In the genomic region with DNA sequence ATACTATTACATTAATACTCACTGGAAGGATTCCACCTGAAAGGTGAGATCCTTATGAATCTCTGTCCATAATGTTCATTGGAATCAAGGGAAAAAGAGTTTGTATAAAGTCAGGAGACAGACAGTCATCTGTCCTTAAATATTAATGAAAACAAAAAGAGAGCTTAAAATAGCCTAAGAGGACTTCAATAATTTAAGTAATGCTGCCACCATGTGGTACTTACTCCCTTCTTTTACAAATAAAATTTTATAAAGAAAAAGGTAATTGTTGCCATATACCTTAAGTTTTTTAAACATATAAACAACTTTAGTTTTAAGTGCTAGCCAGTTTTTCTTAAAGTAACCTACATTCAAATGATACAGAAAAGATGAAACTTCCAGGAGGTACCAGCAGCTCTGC, we compare ENCODE assay signal across 11 cellular contexts. TPM values are rescaled to one million over a fixed set of nuclear protein-coding genes. Genes with fewer than 3 reads are reported as not detected.
A peak's percentile ranks its signal among the peaks of the same experiment; 100 is the strongest.
DNase-seq lines count a peak whose midpoint lies in the region; ATAC-seq and TF ChIP-seq lines count a peak whose summit lies in the region.
"Had no signal": no experiment of that assay in that cellular context is flagged by ENCODE, and none has a peak within 500 bp of the region (broad histone marks: within the 10 kb centered on the region; RNA-seq: fewer than 3 reads in every experiment).

No MANE protein-coding gene starts in this region.

- H3K23ac ChIP-seq in IMR-90 (ENCODE audit: low read depth, low read length): no peak overlapping the region

- dilution Hi-C loops in IMR-90 (cut with HindIII; ENCODE audit: low sequenced_read_pairs, unreplicated experiment): no loop called here

- H3K9me1 ChIP-seq in IMR-90 (ENCODE audit: insufficient read depth, low read length): no peaks in the 10 kb centered on the region

- no peaks in the 10 kb centered on the region for H3K36me3 ChIP-seq in CD8-positive, alpha-beta T cell (ENCODE audit: insufficient read depth, low read length)
- peaks cover 4% of the 10 kb centered on the region; the same call in 1 of the 2 replicates for H3K36me3 ChIP-seq in IMR-90 (ENCODE audit: control insufficient read depth, insufficient read depth, low read length)

- H3K27me3 ChIP-seq in CD8-positive, alpha-beta T cell (ENCODE audit: insufficient read depth, low read length): no peaks in the 10 kb centered on the region
- H3K27me3 ChIP-seq in IMR-90 (ENCODE audit: control insufficient read depth, insufficient read depth, low read length): no peaks in the 10 kb centered on the region

- H3K4me3 ChIP-seq in CD8-positive, alpha-beta T cell (ENCODE audit: low read depth, low read length): no peak overlapping the region
- H3K4me3 ChIP-seq in IMR-90 (ENCODE audit: insufficient read depth, low read depth, low read length) (no peak overlapping the region), astrocyte of the spinal cord (ENCODE audit: low read depth, low read length) (no peak overlapping the region)

- H2BK120ac ChIP-seq in IMR-90 (ENCODE audit: low read depth, low read length): no peak overlapping the region

- H4K20me1 ChIP-seq in IMR-90 (ENCODE audit: insufficient read depth, low read length): no peaks in the 10 kb centered on the region

- H3K27me3 Mint-ChIP-seq in CD8-positive, alpha-beta T cell (ENCODE audit: low read depth): no peaks in the 10 kb centered on the region
- H3K27me3 Mint-ChIP-seq in activated T-cell treated with anti-CD3 and anti-CD28 coated beads, Interleukin-2, amount 50 U/mL, for 72 hours (ENCODE audit: low read depth): no peaks in the 10 kb centered on the region

- no peak overlapping the region for H2AK9ac ChIP-seq in IMR-90 (replicated peaks; ENCODE audit: low read depth, low read length, poor library complexity)

- no peaks in the 10 kb centered on the region for H3K9me3 ChIP-seq in CD8-positive, alpha-beta T cell (ENCODE audit: low read length)
- H3K9me3 ChIP-seq in IMR-90 (ENCODE audit: control insufficient read depth, insufficient read depth, low read length): no peaks in the 10 kb centered on the region

- H3K79me1 ChIP-seq in IMR-90 (ENCODE audit: low read depth in 1 of 2, low read length in 2 of 2): peaks cover 0 to 14% of the 10 kb centered on the region in 2 experiments; a peak in 3 of 4 replicates

- no peak overlapping the region for H4K5ac ChIP-seq in IMR-90 (ENCODE audit: low read depth, low read length)

- H3K4me2 ChIP-seq in IMR-90 (ENCODE audit: low read depth, low read length): no peak overlapping the region

- no peak overlapping the region for H3K18ac ChIP-seq in IMR-90 (ENCODE audit: low read depth, low read length)

- H3K4me3 Mint-ChIP-seq in CD8-positive, alpha-beta T cell: no peak overlapping the region
- H3K4me3 Mint-ChIP-seq in activated T-cell treated with anti-CD3 and anti-CD28 coated beads, Interleukin-2, amount 50 U/mL, for 72 hours: no peak overlapping the region

- peaks cover 59% of the 10 kb centered on the region for H3K36me3 Mint-ChIP-seq in CD8-positive, alpha-beta T cell
- H3K36me3 Mint-ChIP-seq in activated T-cell treated with anti-CD3 and anti-CD28 coated beads, Interleukin-2, amount 50 U/mL, for 72 hours (ENCODE audit: insufficient read depth in 2 of 2): peaks cover 1 to 3% of the 10 kb centered on the region in 2 donors

- H3K4ac ChIP-seq in IMR-90 (ENCODE audit: low read depth, low read length): no peak overlapping the region

- POLR2A ChIA-PET in CD8-positive, alpha-beta T cell (lab: Charles Lee): no interaction called here
- POLR2A ChIA-PET in IMR-90 (lab: Charles Lee; ENCODE audit: unreplicated experiment): no interaction called here

- no TSS peak for BruUV-seq in IMR-90 (replicated peaks; lab: Mats Ljungman, UMichigan)

- peak; percentile 25 for TF ChIP-seq CTCF in CD8-positive, alpha-beta T cell (IDR thresholded peaks at IDR 0.05)
- TF ChIP-seq CTCF in IMR-90 (conservative IDR thresholded peaks at IDR 0.05; ENCODE audit: low read depth, low read length) (peak; percentile 57), astrocyte of the spinal cord (IDR thresholded peaks at IDR 0.05; ENCODE audit: low read depth, low read length) (peak; percentile 20)

- CTCF ChIA-PET in CD8-positive, alpha-beta T cell (lab: Charles Lee): interaction anchor here (0.7 to 2.6 kb wide), 6 partner anchors 10 to 783 kb away, joined by 3 to 11 read pairs (median 4); no protein-coding TSS in a partner anchor
- CTCF ChIA-PET in IMR-90 (lab: Yijun Ruan, JAX): interaction anchor here (0.5 to 2.5 kb wide), 8 partner anchors 20 to 426 kb away, joined by 3 to 17 read pairs (median 4); no protein-coding TSS in a partner anchor

- no peak overlapping the region for H3K27ac ChIP-seq in CD8-positive, alpha-beta T cell (ENCODE audit: low read depth, low read length)
- H3K27ac ChIP-seq in IMR-90 (ENCODE audit: insufficient read depth, low read length): no peak overlapping the region
- H3K27ac ChIP-seq: epithelial cell of prostate had no signal

- H2AFZ ChIP-seq in IMR-90 (replicated peaks; ENCODE audit: low read length, poor library complexity): no peak overlapping the region

- no peak overlapping the region for H2BK5ac ChIP-seq in IMR-90 (ENCODE audit: low read depth, low read length, poor library complexity, severe bottlenecking)

- H2BK15ac ChIP-seq in IMR-90 (ENCODE audit: low read depth, low read length): no peak overlapping the region

- intact Hi-C loops in CD8-positive, alpha-beta T cell (cut with DNase I, micrococcal nuclease): loop anchor here in 1 of 2 experiments (2.0 kb wide), 2 partner anchors 336 to 782 kb away; no protein-coding TSS in a partner anchor
- intact Hi-C loops in IMR-90 (cut with micrococcal nuclease): loop anchor here (1.0 to 5.0 kb wide), 4 partner anchors 52 to 442 kb away; partner anchors contain the start of gene TXNDC5

- no peaks in the 10 kb centered on the region for H3K9me3 Mint-ChIP-seq in CD8-positive, alpha-beta T cell
- no peaks in the 10 kb centered on the region for H3K9me3 Mint-ChIP-seq in activated T-cell treated with anti-CD3 and anti-CD28 coated beads, Interleukin-2, amount 50 U/mL, for 72 hours

- TF ChIP-seq RAD21 in IMR-90 (IDR thresholded peaks at IDR 0.05; ENCODE audit: low read length): peak; percentile 61

- no peak overlapping the region for H4K8ac ChIP-seq in IMR-90 (ENCODE audit: low read depth in 2 of 2, low read length in 2 of 2)

- H4K91ac ChIP-seq in IMR-90 (ENCODE audit: insufficient read depth, low read depth, low read length): no peak overlapping the region

- no peak overlapping the region for H3K14ac ChIP-seq in IMR-90 (replicated peaks; ENCODE audit: low read depth, low read length)

- no peak for ATAC-seq in CD8-positive, alpha-beta T cell
- no peak for ATAC-seq in IMR-90 (ENCODE audit: low read depth)
- ATAC-seq in activated T-cell treated with anti-CD3 and anti-CD28 coated beads, Interleukin-2, amount 50 U/mL, for 72 hours (replicated peaks in 1 of 2): no peak
- ATAC-seq: sciatic nerve had no signal

- DNase-seq in CD8-positive, alpha-beta T cell: no peak
- DNase-seq in IMR-90 (peak; percentile 63), astrocyte of the spinal cord (ENCODE audit: low read depth, low spot score) (peak; percentile 67), lung microvascular endothelial cell (ENCODE audit: low read depth in 2 of 2) (peak; percentile 66 to 72), cortex of kidney (lab: John Stamatoyannopoulos, UW) (no peak)
- DNase-seq in activated T-cell treated with anti-CD3 and anti-CD28 coated beads, Interleukin-2, amount 50 U/mL, for 72 hours: no peak
- DNase-seq in activated effector memory CD4-positive, alpha-beta T cell treated with Interleukin-2 at 50 U/mL for 16 hours: no peak
- DNase-seq in activated CD4-positive, CD25-positive, alpha-beta regulatory T cell (lab: John Stamatoyannopoulos, UW): no peak
- DNase-seq: activated CD4-positive, alpha-beta T cell treated with anti-CD3 and anti-CD28 coated beads for 1 hour had no signal

- H2BK20ac ChIP-seq in IMR-90 (ENCODE audit: low read depth, low read length): no peak overlapping the region

- peaks cover 15% of the 10 kb centered on the region for H3K4me1 Mint-ChIP-seq in CD8-positive, alpha-beta T cell (ENCODE audit: low read depth)
- peaks cover 12% of the 10 kb centered on the region for H3K4me1 Mint-ChIP-seq in activated T-cell treated with anti-CD3 and anti-CD28 coated beads, Interleukin-2, amount 50 U/mL, for 72 hours (ENCODE audit: low read depth)

- H3K27ac Mint-ChIP-seq in CD8-positive, alpha-beta T cell: no peak overlapping the region
- no peak overlapping the region for H3K27ac Mint-ChIP-seq in activated T-cell treated with anti-CD3 and anti-CD28 coated beads, Interleukin-2, amount 50 U/mL, for 72 hours

- in situ Hi-C loops in IMR-90 (cut with MboI; ENCODE audit: low sequenced_read_pairs) (loop anchor here (5.0 to 25.0 kb wide), 3 partner anchors 152 to 772 kb away; no protein-coding TSS in a partner anchor), astrocyte of the spinal cord (cut with HindIII; ENCODE audit: low sequenced_read_pairs) (no loop called here)

- H3K56ac ChIP-seq in IMR-90 (ENCODE audit: extremely low read depth, insufficient read depth, low read length): no peak overlapping the region

- H3K9ac ChIP-seq in IMR-90 (ENCODE audit: low read depth, low read length): no peak overlapping the region

- peaks cover 3% of the 10 kb centered on the region for H3K4me1 ChIP-seq in CD8-positive, alpha-beta T cell (ENCODE audit: insufficient read depth, low read length)
- peaks cover 2% of the 10 kb centered on the region; the same call in 1 of the 2 replicates for H3K4me1 ChIP-seq in IMR-90 (ENCODE audit: control insufficient read depth, insufficient read depth, low read length)

- H2AK5ac ChIP-seq in IMR-90 (ENCODE audit: low read depth, low read length): no peak overlapping the region

- TF ChIP-seq POLR2A in IMR-90 (IDR thresholded peaks at IDR 0.05; ENCODE audit: low read depth, low read length): no peak

TF ChIP-seq in IMR-90, 13 proteins besides CTCF, POLR2A, EP300 and RAD21 (continues in another document):
- TF ChIP-seq RCOR1 (IDR thresholded peaks at IDR 0.05; ENCODE audit: insufficient replicate concordance, low read length): no peak
- no peak for TF ChIP-seq MAZ (IDR thresholded peaks at IDR 0.05; ENCODE audit: borderline replicate concordance, low read depth, low read length)

RNA-seq across cellular contexts. Expression of gene BLOC1S5, which starts 5.1 kb away (rescaled TPM):
- total RNA-seq in CD8-positive, alpha-beta T cell: 1 to 10 TPM; 6.3 to 8.9 TPM
- total RNA-seq in IMR-90 (2012; rRNA removed) (17.2 and 18.3 TPM in 2 replicates), lung microvascular endothelial cell (10.9 and 13.7 TPM in 2 replicates)
- polyA plus RNA-seq in IMR-90 (2012; rRNA removed): 4.3 and 4.8 TPM in 2 replicates
- 1.3 and 1.7 TPM in 2 replicates for polyA plus RNA-seq in IMR-90 (2012; cell fraction: cytosol; rRNA removed)
- polyA plus RNA-seq in IMR-90 (2012; cell fraction: nucleus; rRNA removed; ENCODE audit: low replicate concordance): 0.17 and 1.5 TPM in 2 replicates
- total RNA-seq in activated T-cell treated with anti-CD3 and anti-CD28 coated beads, Interleukin-2, amount 50 U/mL, for 72 hours: 10 to 100 TPM; 25.9 to 37.1 TPM

RNA-seq across cellular contexts. Expression of gene EEF1E1, which starts 43.2 kb away (rescaled TPM):
- total RNA-seq in CD8-positive, alpha-beta T cell: 10 to 100 TPM; 19.9 to 20.7 TPM
- total RNA-seq in IMR-90 (2012; rRNA removed): 60.0 and 65.8 TPM in 2 replicates
- polyA plus RNA-seq in IMR-90 (2012; rRNA removed): 68.6 and 77.3 TPM in 2 replicates
- polyA plus RNA-seq in IMR-90 (2012; cell fraction: cytosol; rRNA removed): 10.8 and 17.8 TPM in 2 replicates
- 3.3 and 22.4 TPM in 2 replicates for polyA plus RNA-seq in IMR-90 (2012; cell fraction: nucleus; rRNA removed; ENCODE audit: low replicate concordance)
- 23.4 and 27.9 TPM in 2 replicates for total RNA-seq in lung microvascular endothelial cell
- 10 to 100 TPM; 39.3 to 49.5 TPM for total RNA-seq in activated T-cell treated with anti-CD3 and anti-CD28 coated beads, Interleukin-2, amount 50 U/mL, for 72 hours

Comparison
In these comparisons a context has a peak if more than half of its experiments do, and no peak if none do; other contexts are left out.
1. DNase-seq: peak in IMR-90 (single experiment), astrocyte of the spinal cord (single experiment) and lung microvascular endothelial cell (2 of 2); none in CD8-positive, alpha-beta T cell (0 of 7), activated T-cell treated with anti-CD3 and anti-CD28 coated beads, Interleukin-2, amount 50 U/mL, for 72 hours (0 of 2), cortex of kidney (single experiment), activated effector memory CD4-positive, alpha-beta T cell treated with Interleukin-2 at 50 U/mL for 16 hours (single experiment) and activated CD4-positive, CD25-positive, alpha-beta regulatory T cell (0 of 4).
2. Peak in every context shown above with its lines, with median percentiles within 50 percentile points of each other: CTCF ChIP-seq.